1 cellular context compared by ENCODE assay signal in the genomic region with DNA sequence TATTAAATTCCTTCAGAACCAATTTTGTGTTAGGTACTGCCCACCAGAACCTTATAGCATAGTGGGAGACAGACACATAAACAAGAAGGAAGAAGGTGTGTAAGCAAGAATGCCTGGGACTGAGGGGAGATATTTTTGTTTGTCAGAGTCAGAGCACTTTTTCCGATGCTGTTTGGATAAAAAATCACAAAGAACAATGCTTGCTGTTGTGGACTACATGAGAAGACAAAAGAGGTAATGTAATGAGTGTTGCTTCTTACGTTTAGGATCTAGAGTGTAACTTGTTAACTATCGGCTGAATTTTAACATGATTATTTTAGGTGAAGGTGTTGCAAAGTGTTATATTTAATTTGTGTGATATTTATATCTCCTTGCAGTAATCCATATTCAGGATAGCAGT.
TF ChIP-seq lines count a peak whose summit lies in the region.

No MANE protein-coding gene starts in this region.

TF ChIP-seq in IMR-90, 13 proteins besides CTCF, POLR2A, EP300 and RAD21 (continued from another document):
- TF ChIP-seq, protein P1, sequence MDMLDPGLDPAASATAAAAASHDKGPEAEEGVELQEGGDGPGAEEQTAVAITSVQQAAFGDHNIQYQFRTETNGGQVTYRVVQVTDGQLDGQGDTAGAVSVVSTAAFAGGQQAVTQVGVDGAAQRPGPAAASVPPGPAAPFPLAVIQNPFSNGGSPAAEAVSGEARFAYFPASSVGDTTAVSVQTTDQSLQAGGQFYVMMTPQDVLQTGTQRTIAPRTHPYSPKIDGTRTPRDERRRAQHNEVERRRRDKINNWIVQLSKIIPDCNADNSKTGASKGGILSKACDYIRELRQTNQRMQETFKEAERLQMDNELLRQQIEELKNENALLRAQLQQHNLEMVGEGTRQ (IDR thresholded peaks at IDR 0.05; ENCODE audit: low read depth, low read length): no peak
- TF ChIP-seq RFX5 (IDR thresholded peaks at IDR 0.05; ENCODE audit: low read depth, low read length): no peak
- no peak for TF ChIP-seq MAZ (IDR thresholded peaks at IDR 0.05; ENCODE audit: borderline replicate concordance, low read depth, low read length)
- no peak for TF ChIP-seq MXI1 (IDR thresholded peaks at IDR 0.05; ENCODE audit: borderline replicate concordance, low read depth, low read length)
- no peak for TF ChIP-seq CEBPB (IDR thresholded peaks at IDR 0.05; ENCODE audit: low read depth, low read length)
